8 cellular contexts compared by ENCODE assay signal in genomic region chr11:125062931-125063428, GRCh38. TPM values are rescaled to one million over a fixed set of nuclear protein-coding genes. Genes with fewer than 3 reads are reported as not detected.
DNase-seq lines count a peak whose midpoint lies in the region; ATAC-seq, FAIRE-seq and TF ChIP-seq lines count a peak whose summit lies in the region.

Gene SLC37A2 (plus strand): TSS chr11:125063305. CDS start chr11:125063368, 63 bp downstream.

- H3K9me3 ChIP-seq in mammary epithelial cell (replicated peaks; ENCODE audit: insufficient read depth, low read length), result no peaks in the 10 kb centered on the region
- H3K9me3 ChIP-seq in kidney (ENCODE audit: control insufficient read depth in 1 of 2, low read length in 2 of 2), result no peaks in the 10 kb centered on the region

- H3K27me3 ChIP-seq in mammary epithelial cell (ENCODE audit: insufficient read depth, low read length), result no peaks in the 10 kb centered on the region

- dilution Hi-C loops in mammary epithelial cell (cut with HindIII; ENCODE audit: low sequenced_read_pairs), result no loop called here

- ATAC-seq in GM19438 (IDR thresholded peaks at IDR 0.05; ENCODE audit: low read depth, unreplicated experiment) (peak; percentile 88), HG03457 (IDR thresholded peaks at IDR 0.05; ENCODE audit: unreplicated experiment) (peak; percentile 86), SK-N-SH treated with all-trans-retinoic acid at 6 μM for 48 hours (peak; percentile 97)

- CTCF ChIA-PET in mammary epithelial cell (lab: Charles Lee; ENCODE audit: low non-redundant PET), result no interaction called here

- in situ Hi-C loops in mammary epithelial cell (cut with MboI; ENCODE audit: low sequenced_read_pairs in 2 of 2), result no loop called here

- WGBS in mammary epithelial cell (ENCODE audit: low coverage, missing lambda C conversion rate), result 0% methylated on average over 6 of the region's 46 CpGs

- H3K9ac ChIP-seq in mammary epithelial cell (ENCODE audit: insufficient read depth, low read length) (peak within 1 kb of the TSS; percentile 70), kidney (ENCODE audit: low read length in 2 of 2) (peak within 1 kb of the TSS in 1 of 2 donors; percentile 57)

- H3K27ac ChIP-seq in mammary epithelial cell (ENCODE audit: insufficient read depth, low read depth, low read length), result peak within 1 kb of the TSS; percentile 69
- H3K27ac ChIP-seq in kidney (ENCODE audit: low read depth in 2 of 2, low read length in 2 of 2), result peak within 1 kb of the TSS in 1 of 2 donors; percentile 45

- H2AFZ ChIP-seq in mammary epithelial cell (ENCODE audit: low read depth, low read length), result peak within 1 kb of the TSS; percentile 61

- H3K79me2 ChIP-seq in mammary epithelial cell (ENCODE audit: insufficient read depth, low read length), result peaks cover 33% of the 10 kb centered on the region

- peak within 1 kb of the TSS; percentile 83 for H3K4me2 ChIP-seq in mammary epithelial cell (ENCODE audit: insufficient read depth, low read depth, low read length)

- no TSS peak for BruUV-seq in mammary epithelial cell (replicated peaks; lab: Mats Ljungman, UMichigan)

- H3K36me3 ChIP-seq in mammary epithelial cell (ENCODE audit: insufficient read depth, low read length), result no peaks in the 10 kb centered on the region
- H3K36me3 ChIP-seq in kidney (ENCODE audit: control insufficient read depth in 1 of 2, insufficient read depth in 2 of 2, low read length in 2 of 2), result no peaks in the 10 kb centered on the region

- H3K4me1 ChIP-seq in mammary epithelial cell (ENCODE audit: insufficient read depth, low read length) (peaks cover 8% of the 10 kb centered on the region), kidney (ENCODE audit: control insufficient read depth in 1 of 2, insufficient read depth in 1 of 2, low read depth in 1 of 2, low read length in 2 of 2) (peaks cover 0 to 5% of the 10 kb centered on the region in 2 donors)

- H3K4me3 ChIP-seq in mammary epithelial cell (replicated peaks in 1 of 3; ENCODE audit: insufficient read depth in 1 of 3, low read depth in 2 of 3, low read length in 3 of 3) (peak within 1 kb of the TSS; percentile 59 to 75 (median 63)), kidney (ENCODE audit: low read length in 2 of 2) (peak within 1 kb of the TSS; percentile 70 to 74)

- no peaks in the 10 kb centered on the region for H4K20me1 ChIP-seq in mammary epithelial cell (ENCODE audit: insufficient read depth, low read length)

- TF ChIP-seq CTCF in mammary epithelial cell (conservative IDR thresholded peaks at IDR 0.05 in 1 of 2, IDR thresholded peaks at IDR 0.05 in 1 of 2; ENCODE audit: extremely low read depth in 1 of 2, insufficient read depth in 1 of 2, low read depth in 1 of 2, low read length in 2 of 2) (peak in 1 of 2 donors; percentile 19), kidney (IDR thresholded peaks at IDR 0.05; ENCODE audit: borderline replicate concordance, extremely low read depth, insufficient read depth) (no peak)

- no peak for FAIRE-seq in kidney (lab: Jason Lieb, UNC)

- intact Hi-C loops in mammary epithelial cell (cut with micrococcal nuclease), result loop anchor here (2.0 to 5.0 kb wide), 3 partner anchors 20 to 91 kb away; no protein-coding TSS in a partner anchor
- intact Hi-C loops in kidney (cut with DNase I), result no loop called here

- DNase-seq in D341Med (ENCODE audit: low spot score) (peak; percentile 71), mammary epithelial cell (peak; percentile 81), kidney (peak; percentile 87), smooth muscle cell of the brain vasculature (ENCODE audit: low read depth, low spot score) (peak; percentile 13), NCI-H1436 treated with DMSO at 0.1 percent for 48 hours (lab: John Stamatoyannopoulos, UW) (no peak)

TF ChIP-seq in SK-N-SH treated with all-trans-retinoic acid at 6 μM for 48 hours, 23 proteins besides CTCF, POLR2A, EP300 and RAD21:
- no peak for TF ChIP-seq ZNF8 (CRISPR knock-in tag; IDR thresholded peaks at IDR 0.05)
- no peak for TF ChIP-seq ESRRG (CRISPR knock-in tag; IDR thresholded peaks at IDR 0.05)
- no peak for TF ChIP-seq ARNTL (CRISPR knock-in tag; IDR thresholded peaks at IDR 0.05; ENCODE audit: borderline replicate concordance, low read depth)
- no peak for TF ChIP-seq CSDC2 (CRISPR knock-in tag; IDR thresholded peaks at IDR 0.05)
- no peak for TF ChIP-seq ZNF70 (CRISPR knock-in tag; IDR thresholded peaks at IDR 0.05)
- TF ChIP-seq PATZ1 (CRISPR knock-in tag; IDR thresholded peaks at IDR 0.05; ENCODE audit: borderline replicate concordance), result no peak
- no peak for TF ChIP-seq ZFP3 (CRISPR knock-in tag; IDR thresholded peaks at IDR 0.05)
- TF ChIP-seq ZFP30 (CRISPR knock-in tag; IDR thresholded peaks at IDR 0.05), result no peak
- TF ChIP-seq SNAI2 (CRISPR knock-in tag; IDR thresholded peaks at IDR 0.05), result no peak
- TF ChIP-seq, protein P1, sequence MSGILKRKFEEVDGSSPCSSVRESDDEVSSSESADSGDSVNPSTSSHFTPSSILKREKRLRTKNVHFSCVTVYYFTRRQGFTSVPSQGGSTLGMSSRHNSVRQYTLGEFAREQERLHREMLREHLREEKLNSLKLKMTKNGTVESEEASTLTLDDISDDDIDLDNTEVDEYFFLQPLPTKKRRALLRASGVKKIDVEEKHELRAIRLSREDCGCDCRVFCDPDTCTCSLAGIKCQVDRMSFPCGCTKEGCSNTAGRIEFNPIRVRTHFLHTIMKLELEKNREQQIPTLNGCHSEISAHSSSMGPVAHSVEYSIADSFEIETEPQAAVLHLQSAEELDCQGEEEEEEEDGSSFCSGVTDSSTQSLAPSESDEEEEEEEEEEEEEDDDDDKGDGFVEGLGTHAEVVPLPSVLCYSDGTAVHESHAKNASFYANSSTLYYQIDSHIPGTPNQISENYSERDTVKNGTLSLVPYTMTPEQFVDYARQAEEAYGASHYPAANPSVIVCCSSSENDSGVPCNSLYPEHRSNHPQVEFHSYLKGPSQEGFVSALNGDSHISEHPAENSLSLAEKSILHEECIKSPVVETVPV (CRISPR knock-in tag; IDR thresholded peaks at IDR 0.05), result no peak
- TF ChIP-seq, protein P2, sequence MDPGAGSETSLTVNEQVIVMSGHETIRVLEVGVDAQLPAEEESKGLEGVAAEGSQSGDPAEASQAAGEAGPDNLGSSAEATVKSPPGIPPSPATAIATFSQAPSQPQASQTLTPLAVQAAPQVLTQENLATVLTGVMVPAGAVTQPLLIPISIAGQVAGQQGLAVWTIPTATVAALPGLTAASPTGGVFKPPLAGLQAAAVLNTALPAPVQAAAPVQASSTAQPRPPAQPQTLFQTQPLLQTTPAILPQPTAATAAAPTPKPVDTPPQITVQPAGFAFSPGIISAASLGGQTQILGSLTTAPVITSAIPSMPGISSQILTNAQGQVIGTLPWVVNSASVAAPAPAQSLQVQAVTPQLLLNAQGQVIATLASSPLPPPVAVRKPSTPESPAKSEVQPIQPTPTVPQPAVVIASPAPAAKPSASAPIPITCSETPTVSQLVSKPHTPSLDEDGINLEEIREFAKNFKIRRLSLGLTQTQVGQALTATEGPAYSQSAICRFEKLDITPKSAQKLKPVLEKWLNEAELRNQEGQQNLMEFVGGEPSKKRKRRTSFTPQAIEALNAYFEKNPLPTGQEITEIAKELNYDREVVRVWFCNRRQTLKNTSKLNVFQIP (CRISPR knock-in tag; IDR thresholded peaks at IDR 0.05; ENCODE audit: borderline replicate concordance, low read depth), result no peak

RNA-seq across cellular contexts. Expression of gene SLC37A2, which starts in this region (rescaled TPM):
- total RNA-seq in mammary epithelial cell (10 to 100 TPM; 34.8 to 85.5 TPM), kidney (6.1 TPM)
- polyA plus RNA-seq in mammary epithelial cell (80.3 TPM), kidney (ENCODE audit: insufficient read depth, low read depth, low replicate concordance) (0.82 TPM)
- 76.7 TPM for polyA minus RNA-seq in mammary epithelial cell

Comparison
In these comparisons a context has a peak if more than half of its experiments do, and no peak if none do; other contexts are left out.
1. RNA of gene SLC37A2 (polyA plus RNA-seq): 80.3 TPM in mammary epithelial cell (single experiment); 0.82 TPM in kidney (single experiment); every median in the first group is over 10 times any median in the second.
2. Peak in every context shown above with its lines, with median percentiles within 50 percentile points of each other: ATAC-seq.